Comparison of ENCODE assay signal across 30 cellular contexts in genomic region chr3:183498634-183499033, GRCh38. TPM values are rescaled to one million over a fixed set of nuclear protein-coding genes. Genes with fewer than 3 reads are reported as not detected.
"Had no signal": no experiment of that assay in that cellular context is flagged by ENCODE, and none has a peak within 500 bp of the region (broad histone marks: within the 10 kb centered on the region; RNA-seq: fewer than 3 reads in every experiment).

No MANE protein-coding gene starts in this region.

- H3K27me3 Mint-ChIP-seq: activated CD4-positive, alpha-beta memory T cell treated with anti-CD3 and anti-CD28 coated beads, Interleukin-2, amount 10 ng/mL, durations not matched to agents 7 days and 5 days had no signal

- H3K4me3 ChIP-seq: MG63 had no signal

- H3K4me1 Mint-ChIP-seq: activated CD4-positive, alpha-beta memory T cell treated with anti-CD3 and anti-CD28 coated beads, Interleukin-2, amount 10 ng/mL, durations not matched to agents 7 days and 5 days had no signal

- H3K4me3 Mint-ChIP-seq: activated CD4-positive, alpha-beta memory T cell treated with anti-CD3 and anti-CD28 coated beads, Interleukin-2, amount 10 ng/mL, durations not matched to agents 7 days and 5 days had no signal

- H3K27ac ChIP-seq: brain microvascular endothelial cell, RWPE1, WERI-Rb-1 had no signal

- H3K27me3 ChIP-seq: brain microvascular endothelial cell had no signal

- H3K9me3 ChIP-seq: MG63 had no signal

- ATAC-seq: activated naive CD4-positive, alpha-beta T cell treated with anti-CD3 and anti-CD28 coated beads, Interleukin-2, amount 50 U/mL, for 72 hours; PC-3 had no signal

- H3K36me3 ChIP-seq: brain microvascular endothelial cell, MG63, WERI-Rb-1 had no signal

- DNase-seq: activated CD4-positive, alpha-beta memory T cell treated with anti-CD3 and anti-CD28 coated beads, Interleukin-2, amount 10 ng/mL, durations not matched to agents 7 days and 5 days; activated CD4-positive, alpha-beta T cell treated with anti-CD3 and anti-CD28 coated beads for 1 hour; activated CD4-positive, alpha-beta T cell treated with anti-CD3 and anti-CD28 coated beads for 48 hours; activated CD4-positive, CD25-positive, alpha-beta regulatory T cell; activated naive CD4-positive, alpha-beta T cell; activated T-cell treated with anti-CD3 and anti-CD28 coated beads, Interleukin-2, amount 50 U/mL, for 48 hours; amniotic stem cell; aorta; brain microvascular endothelial cell; central memory CD4-positive, alpha-beta T cell; Kasumi-1; KG1; MG63; NCI-H1048; NCI-H1105 treated with DMSO at 0.1 percent for 48 hours; NCI-H1436; NCI-H1694; NCI-H1930; NCI-H2081 treated with DMSO at 0.1 percent for 48 hours; NCI-H226; NCI-H446 treated with DMSO at 0.1 percent for 48 hours; NCI-H524; PC-3; Right ventricle myocardium superior; SW 1271; T-helper 1 cell; T1000; WERI-Rb-1 had no signal

- H3K9me3 Mint-ChIP-seq: activated CD4-positive, alpha-beta memory T cell treated with anti-CD3 and anti-CD28 coated beads, Interleukin-2, amount 10 ng/mL, durations not matched to agents 7 days and 5 days; activated naive CD4-positive, alpha-beta T cell treated with anti-CD3 and anti-CD28 coated beads, Interleukin-2, amount 50 U/mL, for 72 hours had no signal

- H3K27ac Mint-ChIP-seq: activated CD4-positive, alpha-beta memory T cell treated with anti-CD3 and anti-CD28 coated beads, Interleukin-2, amount 10 ng/mL, durations not matched to agents 7 days and 5 days had no signal

RNA-seq across cellular contexts. Expression of gene KLHL6, which starts 56.9 kb away (rescaled TPM):
- total RNA-seq: PC-3 had no signal
